32 cellular contexts compared by ENCODE assay signal in genomic region chr2:228131833-228132232, GRCh38. TPM values are rescaled to one million over a fixed set of nuclear protein-coding genes. Genes with fewer than 3 reads are reported as not detected.
"Had no signal": no experiment of that assay in that cellular context is flagged by ENCODE, and none has a peak within 500 bp of the region (broad histone marks: within the 10 kb centered on the region; RNA-seq: fewer than 3 reads in every experiment).

No MANE protein-coding gene starts in this region.

- H3K27me3 ChIP-seq: ascending aorta, cardiac muscle cell, foreskin keratinocyte, heart left ventricle, ovary, sigmoid colon, upper lobe of left lung had no signal

- H3K4me1 ChIP-seq: ascending aorta, foreskin keratinocyte, prostate gland, sigmoid colon, upper lobe of left lung had no signal

- DNase-seq: activated B cell treated with CpG ODN at 0.5 μM for 24 hours; activated CD4-positive, alpha-beta T cell treated with anti-CD3 and anti-CD28 coated beads, Interleukin-2, amount 50 U/mL, for 4 hours; activated CD8-positive, alpha-beta memory T cell treated with anti-CD3 and anti-CD28 coated beads, Interleukin-2, amount 50 U/mL, for 4 hours; activated effector memory CD4-positive, alpha-beta T cell treated with anti-CD3 and anti-CD28 coated beads, Interleukin-2, amount 50 U/mL, for 16 hours; activated naive CD4-positive, alpha-beta T cell treated with anti-CD3 and anti-CD28 coated beads for 36 hours; activated naive CD8-positive, alpha-beta T cell treated with anti-CD3 and anti-CD28 coated beads, Interleukin-2, amount 10 ng/mL, durations not matched to agents 7 days and 5 days; activated T-cell treated with anti-CD3 and anti-CD28 coated beads, Interleukin-2, amount 50 U/mL, for 1 hour; cortex of kidney; effector memory CD8-positive, alpha-beta T cell; erythroblast; foreskin keratinocyte; heart left ventricle; hypothalamus; immature natural killer cell; kidney; left colon; midbrain; naive thymus-derived CD4-positive, alpha-beta T cell; ovary; retina; sigmoid colon; small intestine; stimulated activated CD4-positive, alpha-beta T cell treated with anti-CD3 and anti-CD28 coated beads, Interleukin-4, amount 100 ng/mL, for 24 hours; stimulated activated naive CD8-positive, alpha-beta T cell treated with anti-CD3 and anti-CD28 coated beads, Interleukin-15, amount 100 ng/mL, for 72 hours; substantia nigra; upper lobe of left lung had no signal

- H3K27ac ChIP-seq: ascending aorta, cardiac muscle cell, foreskin keratinocyte, heart left ventricle, ovary, prostate gland, sigmoid colon, upper lobe of left lung had no signal

- H3K4me3 ChIP-seq: ascending aorta, cardiac muscle cell, heart left ventricle, ovary, prostate gland, sigmoid colon, upper lobe of left lung had no signal

- H3K36me3 ChIP-seq: ascending aorta, ovary, prostate gland, sigmoid colon, upper lobe of left lung had no signal

- H3K9me3 ChIP-seq: ascending aorta, heart left ventricle, ovary, prostate gland, sigmoid colon, upper lobe of left lung had no signal

RNA-seq across cellular contexts. Expression of gene SPHKAP, which starts 49.7 kb away (rescaled TPM):
- total RNA-seq: activated B cell treated with CpG ODN at 0.5 μM for 24 hours; activated CD8-positive, alpha-beta memory T cell treated with anti-CD3 and anti-CD28 coated beads for 36 hours; activated naive CD4-positive, alpha-beta T cell treated with anti-CD3 and anti-CD28 coated beads for 36 hours; activated naive CD8-positive, alpha-beta T cell treated with anti-CD3 and anti-CD28 coated beads, Interleukin-2, amount 10 ng/mL, durations not matched to agents 7 days and 5 days; activated T-helper 1 cell treated with anti-CD3 and anti-CD28 coated beads, Interleukin-12 subunit alpha, Interleukin-12 subunit beta, Interleukin-2, Interleukin-4 antibody, amounts not matched to agents 30 ng/mL and 10 ng/mL and 1 ng/mL, durations not matched to agents 14 hours and 24 hours and 36 hours; ascending aorta; foreskin keratinocyte; liver; naive thymus-derived CD4-positive, alpha-beta T cell; upper lobe of left lung had no signal
- polyA plus RNA-seq: foreskin keratinocyte; immature natural killer cell; liver; naive thymus-derived CD4-positive, alpha-beta T cell had no signal
